In the genomic region with DNA sequence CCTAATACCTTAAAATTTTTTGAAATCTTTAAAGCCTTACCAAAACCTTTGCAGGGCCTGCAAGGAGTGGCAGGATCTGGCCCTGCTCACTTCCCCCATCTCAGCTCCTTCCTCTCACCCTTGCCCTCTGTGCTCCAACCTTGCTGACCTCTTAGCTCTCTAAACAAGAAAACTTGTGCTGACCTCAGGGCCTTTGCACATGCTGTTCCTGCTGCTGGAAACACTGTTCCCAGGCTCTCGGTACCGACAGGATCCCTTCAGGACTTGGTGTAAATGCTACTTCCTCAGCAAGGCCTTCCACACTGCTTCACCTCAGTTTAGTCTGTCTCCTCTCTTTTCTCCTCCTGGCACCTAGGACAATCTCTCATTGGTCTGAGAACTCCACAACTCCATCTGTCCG, we compare ENCODE assay signal across 27 cellular contexts.
"Had no signal": no experiment of that assay in that cellular context is flagged by ENCODE, and none has a peak within 500 bp of the region (broad histone marks: within the 10 kb centered on the region; RNA-seq: fewer than 3 reads in every experiment).

No MANE protein-coding gene starts in this region.

- FAIRE-seq: colon had no signal

- H3K36me3 ChIP-seq: ascending aorta, breast epithelium, esophagus muscularis mucosa, gastrocnemius medialis had no signal

- H3K27me3 ChIP-seq: ascending aorta, gastrocnemius medialis had no signal

- H3K4me3 ChIP-seq: ascending aorta, breast epithelium, esophagus muscularis mucosa, gastrocnemius medialis had no signal

- ATAC-seq: activated naive CD4-positive, alpha-beta T cell treated with anti-CD3 and anti-CD28 coated beads, Interleukin-2, amount 50 U/mL, for 72 hours; activated T-cell treated with anti-CD3 and anti-CD28 coated beads, Interleukin-2, amount 50 U/mL, for 72 hours; effector memory CD8-positive, alpha-beta T cell; foreskin keratinocyte; gastrocnemius medialis; T-cell had no signal

- H3K9me3 ChIP-seq: ascending aorta, breast epithelium, esophagus muscularis mucosa, gastrocnemius medialis had no signal

- H3K27ac ChIP-seq: ascending aorta, breast epithelium, esophagus muscularis mucosa, foreskin keratinocyte had no signal

- H3K4me1 ChIP-seq: ascending aorta, breast epithelium had no signal

- DNase-seq: activated CD4-positive, alpha-beta memory T cell treated with anti-CD3 and anti-CD28 coated beads, Interleukin-2, amount 10 ng/mL, durations not matched to agents 7 days and 5 days; activated CD4-positive, alpha-beta T cell treated with anti-CD3 and anti-CD28 coated beads for 1 hour; activated CD4-positive, alpha-beta T cell treated with anti-CD3 and anti-CD28 coated beads for 4 hours; activated CD4-positive, alpha-beta T cell treated with anti-CD3 and anti-CD28 coated beads, Interleukin-2, amount 10 ng/mL, durations not matched to agents 7 days and 5 days; activated CD4-positive, alpha-beta T cell treated with anti-CD3 and anti-CD28 coated beads, Interleukin-2, amount 50 U/mL, for 4 hours; activated CD8-positive, alpha-beta memory T cell treated with anti-CD3 and anti-CD28 coated beads, Interleukin-2, amount 50 U/mL, for 48 hours; activated gamma-delta T cell; activated naive CD4-positive, alpha-beta T cell; activated naive CD4-positive, alpha-beta T cell treated with anti-CD3 and anti-CD28 coated beads, Interleukin-2, amount 10 ng/mL, durations not matched to agents 7 days and 5 days; activated naive CD8-positive, alpha-beta T cell treated with anti-CD3 and anti-CD28 coated beads, Interleukin-2, amount 10 ng/mL, durations not matched to agents 7 days and 5 days; activated T-cell treated with anti-CD3 and anti-CD28 coated beads for 4 hours; activated T-cell treated with anti-CD3 and anti-CD28 coated beads, Interleukin-2, amount 50 U/mL, for 24 hours; activated T-cell treated with anti-CD3 and anti-CD28 coated beads, Interleukin-2, amount 50 U/mL, for 72 hours; cortex of kidney; dermis blood vessel endothelial cell; effector CD4-positive, alpha-beta T cell; effector memory CD8-positive, alpha-beta T cell; erythroblast; foreskin keratinocyte; gastrocnemius medialis; T-cell; T-helper 2 cell had no signal
